Comparison of ENCODE assay signal across 23 cellular contexts in the genomic region with DNA sequence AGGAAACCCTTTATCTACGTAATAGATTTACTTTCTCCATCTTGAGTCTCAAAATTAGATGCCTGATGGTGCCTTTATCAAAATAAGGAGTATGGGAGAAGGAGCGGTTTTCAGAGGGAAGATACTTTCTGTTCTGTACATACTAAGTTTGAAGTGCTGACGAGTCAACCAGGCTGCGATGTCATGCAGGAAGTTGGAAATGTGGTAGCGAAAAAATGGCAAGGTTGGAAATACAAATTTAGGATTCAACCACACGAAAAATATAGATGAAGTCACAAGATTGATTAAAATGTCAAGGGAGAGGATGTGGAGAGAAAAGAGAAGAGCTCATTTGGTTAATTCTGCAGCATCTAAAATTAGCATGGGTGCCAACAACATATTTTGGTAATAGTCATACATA.
"Had no signal": no experiment of that assay in that cellular context is flagged by ENCODE, and none has a peak within 500 bp of the region (broad histone marks: within the 10 kb centered on the region; RNA-seq: fewer than 3 reads in every experiment).

No MANE protein-coding gene starts in this region.

- H3K4me3 ChIP-seq: MG63, SJCRH30 had no signal

- H3K27me3 ChIP-seq: MG63, SJCRH30 had no signal

- H3K4me1 ChIP-seq: SJCRH30 had no signal

- H3K36me3 ChIP-seq: MG63, SJCRH30 had no signal

- H3K9me3 ChIP-seq: MG63, SJCRH30 had no signal

- FAIRE-seq: HTR-8/SVneo had no signal

- H3K27ac ChIP-seq: RWPE1, SJCRH30 had no signal

- ATAC-seq: Panc1, SK-N-SH treated with all-trans-retinoic acid at 6 μM for 48 hours had no signal

- DNase-seq: KBM-7, MG63, NCI-H1092, NCI-H1105 treated with DMSO at 0.1 percent for 48 hours, NCI-H1417 treated with DMSO at 0.1 percent for 48 hours, NCI-H146, NCI-H1694 treated with DMSO at 0.1 percent for 48 hours, NCI-H1930, NCI-H2081, NCI-H2107, NCI-H2171, NCI-H226, NCI-H446, NCI-H510A, NCI-H524 treated with DMSO at 0.1 percent for 48 hours, NCI-H69, NCI-H774, SHP77 treated with DMSO at 0.1 percent for 48 hours, SJCRH30 had no signal
